8 cellular contexts compared by ENCODE assay signal in genomic region chr12:62210422-62210821, GRCh38. TPM values are rescaled to one million over a fixed set of nuclear protein-coding genes. Genes with fewer than 3 reads are reported as not detected.
DNase-seq lines count a peak whose midpoint lies in the region; ATAC-seq, FAIRE-seq and TF ChIP-seq lines count a peak whose summit lies in the region.

No MANE protein-coding gene starts in this region.

- TF ChIP-seq CTCF in GM10248 (IDR thresholded peaks at IDR 0.05; ENCODE audit: control extremely low read depth, extremely low read depth, low read depth, missing control alignments) (peak; percentile 81), right atrium auricular region (IDR thresholded peaks at IDR 0.05) (peak; percentile 81 to 84)

- DNase-seq in GM10248 (ENCODE audit: extremely low spot score) = peak; percentile 35
- peak; percentile 40 for DNase-seq in NCI-H460 (ENCODE audit: extremely low read depth, low read depth)
- peak; percentile 27 for DNase-seq in activated naive CD4-positive, alpha-beta T cell treated with Interleukin-2 at 50 U/mL for 16 hours
- no peak for DNase-seq in right atrium auricular region (ENCODE audit: low spot score)
- DNase-seq in stimulated activated CD4-positive, alpha-beta T cell treated with anti-CD3 and anti-CD28 coated beads, Interleukin-4, amount 100 ng/mL, for 24 hours = peak; percentile 41
- DNase-seq in SKM-1 treated with dmso at 0.1 percent for 144 hours (lab: John Stamatoyannopoulos, UW; ENCODE audit: unreplicated experiment) = no peak

- CTCF ChIA-PET in GM10248 (lab: Yijun Ruan, JAX) = interaction anchor here (0.6 to 2.6 kb wide), 18 partner anchors 8 to 724 kb away, joined by 3 to 24 read pairs (median 4); a partner anchor contains a TSS

- H3K9me3 ChIP-seq in right atrium auricular region = no peaks in the 10 kb centered on the region

- no peak overlapping the region for H3K4me3 ChIP-seq in right atrium auricular region

- no peak overlapping the region for H3K27ac ChIP-seq in right atrium auricular region

- FAIRE-seq in A204.1 (lab: Jason Lieb, UNC) = peak; percentile 96

- peak; percentile 80 for ATAC-seq in HG02610 (IDR thresholded peaks at IDR 0.05; ENCODE audit: unreplicated experiment)

- no peaks in the 10 kb centered on the region for H3K27me3 ChIP-seq in right atrium auricular region

- no peaks in the 10 kb centered on the region for H3K36me3 ChIP-seq in right atrium auricular region

- POLR2A ChIA-PET in GM10248 (lab: Yijun Ruan, JAX) = no interaction called here

- no peaks in the 10 kb centered on the region for H3K4me1 ChIP-seq in right atrium auricular region

RNA-seq across cellular contexts. Expression of gene USP15, which starts 49.8 kb away (rescaled TPM):
- 52.6 and 56.3 TPM in 2 replicates for total RNA-seq in NCI-H460 (2014; rRNA removed; shearing (Covaris generic))
- 49.7 and 75.3 TPM in 2 replicates for polyA plus RNA-seq in NCI-H460 (2014; cell fraction: nucleus; rRNA removed)
- 10 to 100 TPM; 41.1 to 49.7 TPM for total RNA-seq in right atrium auricular region

Comparison
In these comparisons a context has a peak if more than half of its experiments do, and no peak if none do; other contexts are left out.
1. DNase-seq: peak in GM10248 (single experiment), NCI-H460 (single experiment), activated naive CD4-positive, alpha-beta T cell treated with Interleukin-2 at 50 U/mL for 16 hours (single experiment) and stimulated activated CD4-positive, alpha-beta T cell treated with anti-CD3 and anti-CD28 coated beads, Interleukin-4, amount 100 ng/mL, for 24 hours (single experiment); none in right atrium auricular region (single experiment) and SKM-1 treated with dmso at 0.1 percent for 144 hours (single experiment).